4 cellular contexts compared by ENCODE assay signal in the genomic region with DNA sequence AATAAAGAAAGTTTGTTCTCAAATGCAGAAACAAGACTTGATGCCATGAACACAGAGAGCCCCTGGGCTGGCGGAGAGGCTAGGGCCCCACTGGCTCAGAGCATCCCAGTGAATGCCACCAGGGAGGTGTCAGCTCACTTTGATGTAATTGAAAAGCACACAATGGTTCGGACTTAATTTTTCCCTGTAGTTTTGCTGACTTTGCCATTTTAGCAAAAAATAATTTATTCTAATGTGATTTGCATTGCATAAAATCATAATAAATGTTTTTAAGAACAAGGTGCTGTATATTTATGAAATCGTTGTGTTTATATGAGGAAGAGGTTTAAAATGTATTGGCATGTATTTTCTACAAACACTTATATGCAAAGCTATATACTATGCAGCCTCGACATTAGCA.
A peak's percentile ranks its signal among the peaks of the same experiment; 100 is the strongest.
TF ChIP-seq lines count a peak whose summit lies in the region.

No MANE protein-coding gene starts in this region.

TF ChIP-seq in A549, 52 proteins besides CTCF, POLR2A, EP300 and RAD21 (continued from another document):
- peak; percentile 85 for TF ChIP-seq MAFK (IDR thresholded peaks at IDR 0.05; ENCODE audit: partially characterized antibody)
- TF ChIP-seq EHF (CRISPR knock-in tag; IDR thresholded peaks at IDR 0.05): no peak

TF ChIP-seq in IMR-90, 13 proteins besides CTCF, POLR2A, EP300 and RAD21:
- TF ChIP-seq, protein P1, sequence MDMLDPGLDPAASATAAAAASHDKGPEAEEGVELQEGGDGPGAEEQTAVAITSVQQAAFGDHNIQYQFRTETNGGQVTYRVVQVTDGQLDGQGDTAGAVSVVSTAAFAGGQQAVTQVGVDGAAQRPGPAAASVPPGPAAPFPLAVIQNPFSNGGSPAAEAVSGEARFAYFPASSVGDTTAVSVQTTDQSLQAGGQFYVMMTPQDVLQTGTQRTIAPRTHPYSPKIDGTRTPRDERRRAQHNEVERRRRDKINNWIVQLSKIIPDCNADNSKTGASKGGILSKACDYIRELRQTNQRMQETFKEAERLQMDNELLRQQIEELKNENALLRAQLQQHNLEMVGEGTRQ (IDR thresholded peaks at IDR 0.05; ENCODE audit: low read depth, low read length): no peak
- peak; percentile 89 for TF ChIP-seq MAFK (IDR thresholded peaks at IDR 0.05; ENCODE audit: low read depth, low read length)
TF ChIP-seq in IMR-90: peak in this region for 1.

TF ChIP-seq in K562, 482 proteins besides CTCF, POLR2A, EP300 and RAD21 (continued from another document):
- peak; percentile 85 for TF ChIP-seq ZNF316 (IDR thresholded peaks at IDR 0.05)
- TF ChIP-seq MAFK (IDR thresholded peaks at IDR 0.05; ENCODE audit: low read length): peak; percentile 57
- TF ChIP-seq ADNP (tag; IDR thresholded peaks at IDR 0.05): no peak
- peak; percentile 71 for TF ChIP-seq C11orf30 (IDR thresholded peaks at IDR 0.05; ENCODE audit: low read depth)
- no peak for TF ChIP-seq RCOR1 (IDR thresholded peaks at IDR 0.05; ENCODE audit: borderline replicate concordance in 1 of 2, low read depth in 2 of 2, low read length in 2 of 2)
- TF ChIP-seq ZFPM2 (CRISPR knock-in tag; IDR thresholded peaks at IDR 0.05): no peak
- TF ChIP-seq MAFG (tag; conservative IDR thresholded peaks at IDR 0.05): peak; percentile 65
- no peak for TF ChIP-seq NR2C2 (CRISPR knock-in tag; IDR thresholded peaks at IDR 0.05)
- TF ChIP-seq NR2C2 (tag; IDR thresholded peaks at IDR 0.05): no peak
- no peak for TF ChIP-seq TFAM (CRISPR knock-in tag; conservative IDR thresholded peaks at IDR 0.05)

TF ChIP-seq in GM12891, 5 proteins besides CTCF, POLR2A, EP300 and RAD21 (continued from another document):
- no peak for TF ChIP-seq POU2F2 (IDR thresholded peaks at IDR 0.05; ENCODE audit: low read depth, low read length)
- TF ChIP-seq PAX5 (IDR thresholded peaks at IDR 0.05; ENCODE audit: insufficient read depth, low read length, severe bottlenecking): no peak
TF ChIP-seq in GM12891: peak in this region for 0.
